In genomic region chr19:54201172-54201701, GRCh38 we compare ENCODE assay signal across 8 cellular contexts. TPM values are rescaled to one million over a fixed set of nuclear protein-coding genes. Genes with fewer than 3 reads are reported as not detected.
DNase-seq lines count a peak whose midpoint lies in the region; ATAC-seq and TF ChIP-seq lines count a peak whose summit lies in the region.

No MANE protein-coding gene starts in this region.

- H3K4me3 ChIP-seq in ACC112 (ENCODE audit: low read depth, low read length) (peak overlapping the region; percentile 93), HUES48 (ENCODE audit: low read depth, low read length) (peak overlapping the region; percentile 89), cardiac fibroblast (replicated peaks in 1 of 2; ENCODE audit: low read depth in 2 of 2, low read length in 2 of 2) (peak overlapping the region; percentile 83 to 88), mucosa of rectum (ENCODE audit: low read length in 2 of 2) (peak overlapping the region; percentile 92)

- H2AFZ ChIP-seq in ACC112 (ENCODE audit: low read length, unreplicated experiment): no peak overlapping the region

- peaks cover 31% of the 10 kb centered on the region for H3K4me1 ChIP-seq in ACC112 (ENCODE audit: control insufficient read depth, insufficient read depth, low read length, unreplicated experiment)
- peaks cover 28% of the 10 kb centered on the region for H3K4me1 ChIP-seq in HUES48 (ENCODE audit: control insufficient read depth, insufficient read depth, low read length)
- peaks cover 26 to 33% of the 10 kb centered on the region in 2 donors for H3K4me1 ChIP-seq in mucosa of rectum (ENCODE audit: control insufficient read depth in 2 of 2, insufficient read depth in 2 of 2, low read length in 2 of 2)

- H3K36me3 ChIP-seq in ACC112 (ENCODE audit: insufficient read depth, low read length) (peaks cover 35% of the 10 kb centered on the region), HUES48 (ENCODE audit: control insufficient read depth, insufficient read depth, low read length) (peaks cover 64% of the 10 kb centered on the region), mucosa of rectum (ENCODE audit: control insufficient read depth in 2 of 2, insufficient read depth in 2 of 2, low read length in 2 of 2) (peaks cover 24 to 46% of the 10 kb centered on the region in 2 donors)

- peaks cover 52% of the 10 kb centered on the region for H3K79me2 ChIP-seq in ACC112 (ENCODE audit: control insufficient read depth, insufficient read depth, low read length, unreplicated experiment)

- DNase-seq in cardiac fibroblast (ENCODE audit: low read depth in 2 of 2) (no peak), A172 (ENCODE audit: low spot score) (no peak), NCI-H524 treated with DMSO at 0.1 percent for 48 hours (lab: John Stamatoyannopoulos, UW) (no peak)

- ATAC-seq in esophagus mucosa (no peak), GM21723 (IDR thresholded peaks at IDR 0.05; ENCODE audit: unreplicated experiment) (no peak)

- H3K9me3 ChIP-seq in HUES48 (ENCODE audit: control insufficient read depth, insufficient read depth, low read length) (no peaks in the 10 kb centered on the region), mucosa of rectum (ENCODE audit: control insufficient read depth in 2 of 2, low read length in 2 of 2) (no peaks in the 10 kb centered on the region)

- H3K9ac ChIP-seq in HUES48 (ENCODE audit: low read depth, low read length) (peak overlapping the region; percentile 99), mucosa of rectum (ENCODE audit: low read depth in 1 of 2, low read length in 2 of 2) (peak overlapping the region; percentile 85 to 95)

- no peak for TF ChIP-seq CTCF in cardiac fibroblast (IDR thresholded peaks at IDR 0.05; ENCODE audit: low read depth, low read length)

- H3K27me3 ChIP-seq in ACC112 (ENCODE audit: insufficient read depth, low read length): no peaks in the 10 kb centered on the region
- H3K27me3 ChIP-seq in HUES48 (ENCODE audit: control insufficient read depth, insufficient read depth, low read length): no peaks in the 10 kb centered on the region
- H3K27me3 ChIP-seq in mucosa of rectum (ENCODE audit: control insufficient read depth in 2 of 2, insufficient read depth in 2 of 2, low read length in 2 of 2): no peaks in the 10 kb centered on the region

- peak overlapping the region; percentile 89 for H3K27ac ChIP-seq in ACC112 (ENCODE audit: low read depth, low read length)
- H3K27ac ChIP-seq in HUES48 (ENCODE audit: low read depth, low read length): peak overlapping the region; percentile 95
- H3K27ac ChIP-seq in mucosa of rectum (ENCODE audit: low read depth in 2 of 2, low read length in 2 of 2): peak overlapping the region; percentile 96 to 97

RNA-seq across cellular contexts. Expression of gene RPS9, which starts 0.6 kb away (rescaled TPM):
- total RNA-seq in esophagus mucosa: 1,727 TPM
- 1,527 and 1,817 TPM in 2 replicates for total RNA-seq in A172 (2014; rRNA removed; shearing (Covaris generic))

RNA-seq across cellular contexts. Expression of gene TSEN34, which starts 10.1 kb away (rescaled TPM):
- total RNA-seq in esophagus mucosa: 36.1 TPM
- 222 and 277 TPM in 2 replicates for total RNA-seq in A172 (2014; rRNA removed; shearing (Covaris generic))

RNA-seq across cellular contexts. Expression of gene MBOAT7, which starts 11.9 kb away (rescaled TPM):
- total RNA-seq in esophagus mucosa: 36.7 TPM
- 405 and 408 TPM in 2 replicates for total RNA-seq in A172 (2014; rRNA removed; shearing (Covaris generic))

RNA-seq across cellular contexts. Expression of gene LILRB3, which starts 21.6 kb away (rescaled TPM):
- 0.72 TPM for total RNA-seq in esophagus mucosa
- total RNA-seq in A172 (2014; rRNA removed; shearing (Covaris generic)): not detected in 2 replicates

RNA-seq across cellular contexts. Expression of gene TMC4, which starts 28.3 kb away (rescaled TPM):
- total RNA-seq in esophagus mucosa: 36.5 TPM
- not detected in 2 replicates for total RNA-seq in A172 (2014; rRNA removed; shearing (Covaris generic))

Comparison
In these comparisons a context has a peak if more than half of its experiments do, and no peak if none do; other contexts are left out.
1. RNA of gene MBOAT7, which starts 11.9 kb away (total RNA-seq): 405 to 408 TPM in A172; 36.7 TPM in esophagus mucosa (single experiment); every median in the first group is over 10 times any median in the second.
2. Peak in every context shown above with its lines, with median percentiles within 50 percentile points of each other: H3K27ac ChIP-seq and H3K4me3 ChIP-seq.